In genomic region chr1:116331523-116331922, GRCh38 we compare ENCODE assay signal across 12 cellular contexts. TPM values are rescaled to one million over a fixed set of nuclear protein-coding genes. Genes with fewer than 3 reads are reported as not detected.
A peak's percentile ranks its signal among the peaks of the same experiment; 100 is the strongest.
DNase-seq lines count a peak whose midpoint lies in the region; ATAC-seq and TF ChIP-seq lines count a peak whose summit lies in the region.
"Had no signal": no experiment of that assay in that cellular context is flagged by ENCODE, and none has a peak within 500 bp of the region (broad histone marks: within the 10 kb centered on the region; RNA-seq: fewer than 3 reads in every experiment).

No MANE protein-coding gene starts in this region.

- H3K4me1 Mint-ChIP-seq in naive thymus-derived CD4-positive, alpha-beta T cell: peaks cover 25 to 98% (median 92%) of the 10 kb centered on the region in 7 donors

- no peaks in the 10 kb centered on the region for H3K27me3 ChIP-seq in Karpas-422 (ENCODE audit: low read length)
- H3K27me3 ChIP-seq in prostate gland (replicated peaks; ENCODE audit: insufficient read depth): no peaks in the 10 kb centered on the region
- H3K27me3 ChIP-seq in naive thymus-derived CD4-positive, alpha-beta T cell (ENCODE audit: control insufficient read depth in 2 of 2, insufficient read depth in 2 of 2, low read length in 2 of 2): no peaks in the 10 kb centered on the region
- H3K27me3 ChIP-seq in HAP-1 (ENCODE audit: low read depth): no peaks in the 10 kb centered on the region

- in situ Hi-C loops in HAP-1 (cut with MboI; ENCODE audit: low sequenced_read_pairs): no loop called here

- ATAC-seq in naive thymus-derived CD4-positive, alpha-beta T cell: no peak
- ATAC-seq: HCT116 had no signal

- 92% methylated on average over 3 of the region's 3 CpGs for WGBS in prostate gland

- H3K36me3 ChIP-seq in Karpas-422 (ENCODE audit: insufficient read depth, low read length): no peaks in the 10 kb centered on the region
- no peaks in the 10 kb centered on the region for H3K36me3 ChIP-seq in prostate gland
- no peaks in the 10 kb centered on the region for H3K36me3 ChIP-seq in naive thymus-derived CD4-positive, alpha-beta T cell (ENCODE audit: control insufficient read depth in 2 of 3, insufficient read depth in 3 of 3, low read length in 3 of 3)
- H3K36me3 ChIP-seq in HAP-1 (replicated peaks): no peaks in the 10 kb centered on the region

- no peak overlapping the region for H2AFZ ChIP-seq in Karpas-422 (ENCODE audit: low read length)

- peak overlapping the region in 1 of 9 donors; percentile 28 for H3K27ac Mint-ChIP-seq in naive thymus-derived CD4-positive, alpha-beta T cell

- intact Hi-C loops in prostate gland (cut with DNase I): no loop called here
- intact Hi-C loops in naive thymus-derived CD4-positive, alpha-beta T cell (cut with micrococcal nuclease): no loop called here

- H3K4me2 ChIP-seq in Karpas-422 (ENCODE audit: low read depth, low read length, poor library complexity, severe bottlenecking): peak overlapping the region; percentile 72

- no peaks in the 10 kb centered on the region for H3K79me2 ChIP-seq in Karpas-422 (ENCODE audit: low read length)

- H3K9me2 ChIP-seq in Karpas-422 (replicated peaks; ENCODE audit: insufficient read depth, low read length): no peaks in the 10 kb centered on the region

- no peaks in the 10 kb centered on the region for H3K9me3 ChIP-seq in Karpas-422 (ENCODE audit: low read length)
- H3K9me3 ChIP-seq in prostate gland: no peaks in the 10 kb centered on the region
- H3K9me3 ChIP-seq in naive thymus-derived CD4-positive, alpha-beta T cell (ENCODE audit: control insufficient read depth in 2 of 3, low read length in 3 of 3): no peaks in the 10 kb centered on the region
- H3K9me3 ChIP-seq in HAP-1: no peaks in the 10 kb centered on the region
- H3K9me3 ChIP-seq: Caco-2 had no signal

- peaks cover 0 to 5% (median 0%) of the 10 kb centered on the region in 5 donors for H3K36me3 Mint-ChIP-seq in naive thymus-derived CD4-positive, alpha-beta T cell

- peaks cover 100% of the 10 kb centered on the region for H3K4me1 ChIP-seq in Karpas-422 (ENCODE audit: low read length)
- H3K4me1 ChIP-seq in prostate gland (replicated peaks): peaks cover 18% of the 10 kb centered on the region
- H3K4me1 ChIP-seq in naive thymus-derived CD4-positive, alpha-beta T cell (ENCODE audit: control insufficient read depth in 2 of 2, insufficient read depth in 2 of 2, low read length in 2 of 2): peaks cover 16 to 62% of the 10 kb centered on the region in 2 donors
- peaks cover 8% of the 10 kb centered on the region; the same call in 1 of the 2 replicates for H3K4me1 ChIP-seq in HAP-1

- H3K4me3 ChIP-seq in Karpas-422 (ENCODE audit: low read length) (peak overlapping the region; percentile 53), prostate gland (no peak overlapping the region), HAP-1 (no peak overlapping the region)
- no peak overlapping the region for H3K4me3 ChIP-seq in naive thymus-derived CD4-positive, alpha-beta T cell (ENCODE audit: low read length)

- no peak overlapping the region for H3K4me3 Mint-ChIP-seq in naive thymus-derived CD4-positive, alpha-beta T cell
- H3K4me3 Mint-ChIP-seq: CD8-positive, alpha-beta memory T cell had no signal

- POLR2A ChIA-PET in naive thymus-derived CD4-positive, alpha-beta T cell (lab: Charles Lee): interaction anchor here (0.6 to 2.1 kb wide), 4 partner anchors 11 to 43 kb away, joined by 3 to 9 read pairs (median 6); no protein-coding TSS in a partner anchor

- H3K27ac ChIP-seq in C4-2B: peak overlapping the region; percentile 5; the same call in 1 of the 2 replicates
- peak overlapping the region; percentile 98 for H3K27ac ChIP-seq in Karpas-422 (ENCODE audit: low read length)
- peak overlapping the region; percentile 79 for H3K27ac ChIP-seq in VCaP
- peak overlapping the region; percentile 78 to 79 for H3K27ac ChIP-seq in prostate gland
- no peak overlapping the region for H3K27ac ChIP-seq in naive thymus-derived CD4-positive, alpha-beta T cell (ENCODE audit: low read depth, low read length)

- peaks cover 0 to 3% (median 0%) of the 10 kb centered on the region in 5 donors for H3K27me3 Mint-ChIP-seq in naive thymus-derived CD4-positive, alpha-beta T cell

- CTCF ChIA-PET in naive thymus-derived CD4-positive, alpha-beta T cell (lab: Charles Lee): interaction anchor here (1.3 kb wide), 1 partner anchor 13 kb away, joined by 4 read pairs; no protein-coding TSS in a partner anchor

- peak; percentile 72 for DNase-seq in Karpas-422
- DNase-seq in prostate gland (ENCODE audit: low spot score): no peak
- DNase-seq in naive thymus-derived CD4-positive, alpha-beta T cell: no peak
- DNase-seq in NAMALWA (ENCODE audit: low spot score): no peak
- DNase-seq in HAP-1 (ENCODE audit: low spot score in 2 of 2): no peak
- DNase-seq: Caco-2; CD8-positive, alpha-beta memory T cell; DND-41; GF-D8 had no signal

- no peak for TF ChIP-seq POLR2A in prostate gland (IDR thresholded peaks at IDR 0.05)

- peaks cover 0 to 6% (median 0%) of the 10 kb centered on the region in 11 donors for H3K9me3 Mint-ChIP-seq in naive thymus-derived CD4-positive, alpha-beta T cell
- H3K9me3 Mint-ChIP-seq: CD8-positive, alpha-beta memory T cell had no signal

- peak overlapping the region; percentile 74 for H3K9ac ChIP-seq in Karpas-422 (ENCODE audit: low read length)

- TF ChIP-seq CTCF in C4-2B (conservative IDR thresholded peaks at IDR 0.05) (no peak), VCaP (conservative IDR thresholded peaks at IDR 0.05) (no peak), prostate gland (IDR thresholded peaks at IDR 0.05) (no peak)

- no peaks in the 10 kb centered on the region for H4K20me1 ChIP-seq in Karpas-422 (ENCODE audit: insufficient read depth, low read depth, low read length)

RNA-seq across cellular contexts. Expression of gene ATP1A1, which starts 41.5 kb away (rescaled TPM):
- 931 and 967 TPM in 2 replicates for total RNA-seq in Karpas-422 (2014; rRNA removed; shearing (Covaris generic); ENCODE audit: low replicate concordance)
- 100 to 1,000 TPM; 365 to 536 TPM for total RNA-seq in prostate gland
- 100 to 1,000 TPM; 228 to 315 (median 287) TPM for total RNA-seq in naive thymus-derived CD4-positive, alpha-beta T cell
- 10 to 100 TPM; 75.0 to 86.0 TPM for polyA plus RNA-seq in naive thymus-derived CD4-positive, alpha-beta T cell
